Comparison of ENCODE assay signal across 9 cellular contexts in genomic region chr17:74842599-74843351, GRCh38. TPM values are rescaled to one million over a fixed set of nuclear protein-coding genes. Genes with fewer than 3 reads are reported as not detected.
A peak's percentile ranks its signal among the peaks of the same experiment; 100 is the strongest.
DNase-seq lines count a peak whose midpoint lies in the region; ATAC-seq, FAIRE-seq and TF ChIP-seq lines count a peak whose summit lies in the region.
"Had no signal": no experiment of that assay in that cellular context is flagged by ENCODE, and none has a peak within 500 bp of the region (broad histone marks: within the 10 kb centered on the region; RNA-seq: fewer than 3 reads in every experiment).

No MANE protein-coding gene starts in this region.

- no peaks in the 10 kb centered on the region for H3K79me1 ChIP-seq in H1 (ENCODE audit: low read depth, low read length)

- 3% methylated on average over 18 of the region's 88 CpGs; no CpG with 5 or more reads in 1 of the 2 experiments for WGBS in H1 (ENCODE audit: extremely low coverage in 1 of 2, insufficient coverage in 1 of 2, insufficient read length in 1 of 2, insufficient replicate concordance in 2 of 2, low coverage in 1 of 2, low lambda C conversion rate in 2 of 2, missing lambda C conversion rate in 1 of 2), 2 experiments
- 2% methylated on average over 22 of the region's 88 CpGs for WGBS in right lobe of liver (ENCODE audit: insufficient coverage, low coverage, low lambda C conversion rate, missing lambda C conversion rate)

- H3K23me2 ChIP-seq in H1 (ENCODE audit: low read depth, low read length), result peaks cover 3% of the 10 kb centered on the region; the same call in 1 of the 2 replicates

- H4K20me1 ChIP-seq in H1 (replicated peaks in 1 of 2; ENCODE audit: control insufficient read depth in 1 of 2, insufficient read depth in 2 of 2, low read length in 2 of 2), result peaks cover 11 to 15% of the 10 kb centered on the region in 2 experiments

- H3K27me3 ChIP-seq in H7 (ENCODE audit: control insufficient read depth, insufficient read depth, low read length) (peaks cover 39% of the 10 kb centered on the region), Panc1 (ENCODE audit: control insufficient read depth, insufficient read depth, low read length) (no peaks in the 10 kb centered on the region), H1 (replicated peaks in 1 of 4; ENCODE audit: control insufficient read depth in 3 of 4, extremely low read depth in 1 of 4, insufficient read depth in 3 of 4, low read length in 3 of 4) (peaks cover 16 to 54% (median 43%) of the 10 kb centered on the region in 4 experiments), right lobe of liver (no peaks in the 10 kb centered on the region)

- H3K9ac ChIP-seq in H1 (replicated peaks in 1 of 4; ENCODE audit: extremely low read depth in 1 of 4, low read depth in 3 of 4, low read length in 3 of 4), result no peak overlapping the region

- POLR2A ChIA-PET in Panc1 (lab: Charles Lee) (interaction anchor here (0.6 kb wide), 2 partner anchors 20 to 25 kb away, joined by 5 read pairs; no protein-coding TSS in a partner anchor), H1 (lab: Charles Lee; ENCODE audit: partially characterized antibody) (interaction anchor here (0.9 to 4.2 kb wide), 2 partner anchors 9 to 30 kb away, joined by 3 to 23 read pairs; partner anchors contain the start of gene FDXR)

- H3K36me3 ChIP-seq in H7 (replicated peaks; ENCODE audit: control insufficient read depth, insufficient read depth, low read length) (no peaks in the 10 kb centered on the region), Panc1 (ENCODE audit: control insufficient read depth, insufficient read depth, low read length) (no peaks in the 10 kb centered on the region), H1 (ENCODE audit: control insufficient read depth in 2 of 4, insufficient read depth in 4 of 4, low read length in 3 of 4) (no peaks in the 10 kb centered on the region), right lobe of liver (no peaks in the 10 kb centered on the region)

- H3K4me1 ChIP-seq in Panc1 (ENCODE audit: control insufficient read depth, insufficient read depth, low read length) (peaks cover 12% of the 10 kb centered on the region), H1 (replicated peaks in 1 of 4; ENCODE audit: control insufficient read depth in 3 of 4, insufficient read depth in 4 of 4, low read length in 3 of 4) (peaks cover 0 to 29% (median 14%) of the 10 kb centered on the region in 4 experiments; a peak in 6 of 7 replicates), right lobe of liver (no peaks in the 10 kb centered on the region)

- peak; percentile 45 to 65 for TF ChIP-seq RAD21 in H1 (IDR thresholded peaks at IDR 0.05 in 1 of 2, conservative IDR thresholded peaks at IDR 0.05 in 1 of 2; ENCODE audit: low read depth in 2 of 2, low read length in 2 of 2)

- in situ Hi-C loops in Panc1 (cut with HindIII; ENCODE audit: low pct_unique_long_range_greater_than_20kb, low sequenced_read_pairs), result no loop called here

- no peak for FAIRE-seq in H1 (lab: Jason Lieb, UNC)

- H4K91ac ChIP-seq in H1 (replicated peaks; ENCODE audit: insufficient read length, low read length), result peak overlapping the region; percentile 73

- BruUV-seq in Panc1 (replicated peaks; lab: Mats Ljungman, UMichigan), result no TSS peak

- no peak overlapping the region for H2AFZ ChIP-seq in H1 (ENCODE audit: low read length)

- no peak overlapping the region for H2BK15ac ChIP-seq in H1 (ENCODE audit: low read length)

- no peak overlapping the region for H3K4me3 ChIP-seq in AG09309 (ENCODE audit: control insufficient read depth, low read depth, low read length)
- H3K4me3 ChIP-seq in H7 (ENCODE audit: insufficient read depth, low read depth, low read length), result peak overlapping the region; percentile 39
- H3K4me3 ChIP-seq in Panc1 (ENCODE audit: low read depth in 2 of 2, low read length in 2 of 2), result peak overlapping the region; percentile 50 to 52
- H3K4me3 ChIP-seq in H1 (ENCODE audit: extremely low read depth in 1 of 4, insufficient read depth in 2 of 4, low read depth in 3 of 4, low read length in 4 of 4), result peak overlapping the region; percentile 35 to 57 (median 43); a peak in 7 of 8 replicates
- H3K4me3 ChIP-seq in right lobe of liver, result peak overlapping the region; percentile 20 to 46 (median 33)

- peak overlapping the region; percentile 75; the same call in 1 of the 2 replicates for H4K8ac ChIP-seq in H1 (ENCODE audit: extremely low read depth, insufficient read depth, low read length)

- CTCF ChIA-PET in Panc1 (lab: Charles Lee) (interaction anchor here (0.5 to 1.8 kb wide), 15 partner anchors 8 to 682 kb away, joined by 3 to 24 read pairs (median 6); partner anchors contain the start of genes FDXR, GRIN2C and LLGL2), H1 (lab: Charles Lee; ENCODE audit: partially characterized antibody) (interaction anchor here (0.8 to 99.6 kb wide), 15 partner anchors 1 to 226 kb away, joined by 3 to 2981 read pairs (median 4); partner anchors contain the start of genes FDXR, GRIN2C, NAT9 and OTOP2)

- ATAC-seq in Panc1 (peak; percentile 91), right lobe of liver (peak; percentile 75 to 88 (median 82)), HG02610 (IDR thresholded peaks at IDR 0.05; ENCODE audit: unreplicated experiment) (no peak), GM21825 (IDR thresholded peaks at IDR 0.05; ENCODE audit: unreplicated experiment) (no peak)

- H2BK5ac ChIP-seq in H1 (ENCODE audit: low read depth, low read length), result no peak overlapping the region

- peak overlapping the region; percentile 23 to 68; a peak in 3 of 4 replicates for H3K4me2 ChIP-seq in H1 (ENCODE audit: insufficient read depth in 1 of 2, low read depth in 2 of 2, low read length in 2 of 2)

- H4K5ac ChIP-seq in H1 (ENCODE audit: insufficient read length, low read depth, low read length), result no peak overlapping the region

- H3K9me3 ChIP-seq in Panc1 (ENCODE audit: control insufficient read depth, insufficient read depth, low read depth, low read length) (no peaks in the 10 kb centered on the region), H1 (ENCODE audit: insufficient read depth in 2 of 2, low read depth in 1 of 2, low read length in 1 of 2) (no peaks in the 10 kb centered on the region), right lobe of liver (no peaks in the 10 kb centered on the region)

- no peak overlapping the region for H3K4ac ChIP-seq in H1 (replicated peaks; ENCODE audit: insufficient read length, low read depth, low read length)

- H3K79me2 ChIP-seq in H1 (ENCODE audit: control insufficient read depth in 1 of 2, insufficient read depth in 2 of 2, low read length in 2 of 2), result no peaks in the 10 kb centered on the region

- no peak overlapping the region for H3K56ac ChIP-seq in H1 (replicated peaks; ENCODE audit: insufficient read length, low read depth, low read length)

- H3K18ac ChIP-seq in H1 (ENCODE audit: extremely low read depth, low read length), result no peak overlapping the region; the same call in 1 of the 2 replicates

- DNase-seq in AG09309 (ENCODE audit: low read depth) (no peak), H7 (peak; percentile 98), Panc1 (ENCODE audit: low read depth, low spot score) (no peak), H1 (ENCODE audit: low read depth in 1 of 2, low spot score in 2 of 2) (peak in 1 of 2 experiments; percentile 88), right lobe of liver (peak; percentile 74 to 79 (median 79))

- H3K27ac ChIP-seq in Panc1 (ENCODE audit: low read length), result peak overlapping the region; percentile 66
- H3K27ac ChIP-seq in H1 (ENCODE audit: low read depth, low read length), result no peak overlapping the region
- H3K27ac ChIP-seq in right lobe of liver, result no peak overlapping the region
- peak overlapping the region; percentile 44 for H3K27ac ChIP-seq in temporal lobe (ENCODE audit: low read depth, low read length)

- H2BK12ac ChIP-seq in H1 (ENCODE audit: low read depth, low read length), result no peak overlapping the region

- no peak for TF ChIP-seq EP300 in H1 (IDR thresholded peaks at IDR 0.05; ENCODE audit: borderline replicate concordance in 1 of 2, low read depth in 2 of 2, low read length in 2 of 2)

- no peak overlapping the region for H2AK5ac ChIP-seq in H1 (ENCODE audit: low read depth, low read length)

- TF ChIP-seq POLR2A in H1 (IDR thresholded peaks at IDR 0.05; ENCODE audit: control extremely low read depth in 1 of 2, low read depth in 2 of 2, low read length in 2 of 2) (no peak), right lobe of liver (IDR thresholded peaks at IDR 0.05) (no peak)

- H3K14ac ChIP-seq in H1 (ENCODE audit: insufficient read length), result no peak overlapping the region

- intact Hi-C loops in Panc1 (cut with micrococcal nuclease; ENCODE audit: unreplicated experiment), result no loop called here
- intact Hi-C loops in right lobe of liver (cut with DNase I), result no loop called here

- peak; percentile 41 for TF ChIP-seq CTCF in AG09309 (IDR thresholded peaks at IDR 0.05; ENCODE audit: control insufficient read depth, insufficient read depth, low read depth, low read length, missing control alignments)
- TF ChIP-seq CTCF in Panc1 (IDR thresholded peaks at IDR 0.05), result peak; percentile 94
- TF ChIP-seq CTCF in H1 (IDR thresholded peaks at IDR 0.05; ENCODE audit: control extremely low read depth in 1 of 3, insufficient read depth in 1 of 3, low read depth in 1 of 3, low read length in 3 of 3), result peak; percentile 64 to 71 (median 70)
- TF ChIP-seq CTCF in right lobe of liver (IDR thresholded peaks at IDR 0.05), result peak; percentile 47 to 63 (median 52)

- H2BK120ac ChIP-seq in H1 (replicated peaks; ENCODE audit: low read depth, low read length), result no peak overlapping the region

- H2BK20ac ChIP-seq in H1 (ENCODE audit: low read length), result no peak overlapping the region

- no peak overlapping the region for H3K23ac ChIP-seq in H1 (ENCODE audit: insufficient read length)

RNA-seq across cellular contexts. Expression of gene GRIN2C, which starts 16.9 kb away (rescaled TPM):
- total RNA-seq in H7 (2014; rRNA removed; shearing (Covaris generic)), result not detected in 2 replicates
- total RNA-seq in Panc1 (2021; ENCODE audit: unreplicated experiment) (0.10 TPM), right lobe of liver (under 1 TPM in 2 of 6 experiments, not detected in 4; 0.10 to 0.13 TPM), temporal lobe (0.98 TPM)
- 0.11 TPM for polyA plus RNA-seq in Panc1 (2012; ENCODE audit: insufficient read length)
- 0.07 TPM in 1 of 2 replicates, not detected in the other for total RNA-seq in H1 (2021; fragmentation: NEBNext Ultra II Directional; extraction: Animal tissue kit (Norgen Biotek cat#: 25700))
- polyA plus RNA-seq in H1 (2011; rRNA removed), result 0.06 and 0.11 TPM in 2 replicates
- 0.05 TPM for polyA plus RNA-seq in H1 (2011; cell fraction: cytosol; rRNA removed)
- 0.20 TPM for polyA plus RNA-seq in H1 (2011; cell fraction: nucleus; rRNA removed)
- 0.06 to 0.29 TPM (median 0.19 TPM) in 4 replicates for polyA plus RNA-seq in H1 (2012, experiment 1 of 2)
- polyA plus RNA-seq in H1 (2012, experiment 2 of 2), result 0.05 TPM
- polyA plus RNA-seq in H1 (2013, experiment 1 of 2), result 0.02 TPM
- polyA plus RNA-seq in H1 (2013, experiment 2 of 2), result 0.04 TPM
- polyA minus RNA-seq in H1 (2011; rRNA and poly(A)+ RNA removed), result 0.12 TPM in 1 of 2 replicates, not detected in the other
- polyA minus RNA-seq in H1 (2011; cell fraction: cytosol; rRNA and poly(A)+ RNA removed), result not detected
- polyA minus RNA-seq in H1 (2011; cell fraction: nucleus; rRNA and poly(A)+ RNA removed), result 0.20 TPM

RNA-seq across cellular contexts. Expression of gene FDXR, which starts 30.0 kb away (rescaled TPM):
- total RNA-seq in H7 (2014; rRNA removed; shearing (Covaris generic)), result 4.9 and 9.7 TPM in 2 replicates
- total RNA-seq in Panc1 (2021; ENCODE audit: unreplicated experiment) (21.8 TPM), right lobe of liver (10 to 100 TPM in 2 of 6 experiments, 1 to 10 TPM in 4; 7.7 to 18.7 (median 8.6) TPM), temporal lobe (3.2 TPM)
- 18.4 TPM for polyA plus RNA-seq in Panc1 (2012; ENCODE audit: insufficient read length)
- total RNA-seq in H1 (2021; fragmentation: NEBNext Ultra II Directional; extraction: Animal tissue kit (Norgen Biotek cat#: 25700)), result 24.2 and 25.6 TPM in 2 replicates
- polyA plus RNA-seq in H1 (2011; rRNA removed), result 31.4 and 44.0 TPM in 2 replicates
- 52.5 TPM for polyA plus RNA-seq in H1 (2011; cell fraction: cytosol; rRNA removed)
- 67.0 TPM for polyA plus RNA-seq in H1 (2011; cell fraction: nucleus; rRNA removed)
- polyA plus RNA-seq in H1 (2012, experiment 1 of 2), result 20.6 to 42.6 TPM (median 37.8 TPM) in 4 replicates
- 33.2 TPM for polyA plus RNA-seq in H1 (2012, experiment 2 of 2)
- 13.2 TPM for polyA plus RNA-seq in H1 (2013, experiment 1 of 2)
- 13.1 TPM for polyA plus RNA-seq in H1 (2013, experiment 2 of 2)
- polyA minus RNA-seq in H1 (2011; rRNA and poly(A)+ RNA removed), result 10.8 and 11.3 TPM in 2 replicates
- 20.4 TPM for polyA minus RNA-seq in H1 (2011; cell fraction: cytosol; rRNA and poly(A)+ RNA removed)
- 25.0 TPM for polyA minus RNA-seq in H1 (2011; cell fraction: nucleus; rRNA and poly(A)+ RNA removed)

RNA-seq across cellular contexts. Expression of gene FADS6, which starts 50.7 kb away (rescaled TPM):
- total RNA-seq in H7 (2014; rRNA removed; shearing (Covaris generic)), result 0.52 TPM in 1 of 2 replicates, not detected in the other
- total RNA-seq in Panc1 (2021; ENCODE audit: unreplicated experiment) (not detected), right lobe of liver (1 to 10 TPM; 2.1 to 6.1 (median 3.7) TPM), temporal lobe (0.98 TPM)
- polyA plus RNA-seq in Panc1 (2012; ENCODE audit: insufficient read length), result 0.59 TPM
- 0.56 and 0.80 TPM in 2 replicates for total RNA-seq in H1 (2021; fragmentation: NEBNext Ultra II Directional; extraction: Animal tissue kit (Norgen Biotek cat#: 25700))
- polyA plus RNA-seq in H1 (2011; rRNA removed), result 2.5 and 2.6 TPM in 2 replicates
- polyA plus RNA-seq in H1 (2011; cell fraction: cytosol; rRNA removed), result 2.2 TPM
- 2.2 TPM for polyA plus RNA-seq in H1 (2011; cell fraction: nucleus; rRNA removed)
- 0.79 to 2.0 TPM (median 1.4 TPM) in 4 replicates for polyA plus RNA-seq in H1 (2012, experiment 1 of 2)
- polyA plus RNA-seq in H1 (2012, experiment 2 of 2), result 0.67 TPM
- polyA plus RNA-seq in H1 (2013, experiment 1 of 2), result 0.67 TPM
- polyA plus RNA-seq in H1 (2013, experiment 2 of 2), result 0.52 TPM
- 1.6 and 2.1 TPM in 2 replicates for polyA minus RNA-seq in H1 (2011; rRNA and poly(A)+ RNA removed)
- 1.8 TPM for polyA minus RNA-seq in H1 (2011; cell fraction: cytosol; rRNA and poly(A)+ RNA removed)
- polyA minus RNA-seq in H1 (2011; cell fraction: nucleus; rRNA and poly(A)+ RNA removed), result 0.80 TPM
- polyA plus RNA-seq: immature natural killer cell had no signal

Comparison
In these comparisons a context has a peak if more than half of its experiments do, and no peak if none do; other contexts are left out.
1. DNase-seq: peak in H7 (single experiment) and right lobe of liver (3 of 3); none in AG09309 (single experiment) and Panc1 (single experiment).
2. CTCF ChIP-seq: peak in every context shown above with its lines; median percentile 94 in Panc1; 70 in H1; 52 in right lobe of liver; 41 in AG09309.
3. ATAC-seq: peak in Panc1 (single experiment) and right lobe of liver (4 of 4); none in HG02610 (single experiment) and GM21825 (single experiment).
4. H3K27ac ChIP-seq: peak in Panc1 (single experiment) and temporal lobe (single experiment); none in H1 (single experiment) and right lobe of liver (0 of 3).